In the genomic region with DNA sequence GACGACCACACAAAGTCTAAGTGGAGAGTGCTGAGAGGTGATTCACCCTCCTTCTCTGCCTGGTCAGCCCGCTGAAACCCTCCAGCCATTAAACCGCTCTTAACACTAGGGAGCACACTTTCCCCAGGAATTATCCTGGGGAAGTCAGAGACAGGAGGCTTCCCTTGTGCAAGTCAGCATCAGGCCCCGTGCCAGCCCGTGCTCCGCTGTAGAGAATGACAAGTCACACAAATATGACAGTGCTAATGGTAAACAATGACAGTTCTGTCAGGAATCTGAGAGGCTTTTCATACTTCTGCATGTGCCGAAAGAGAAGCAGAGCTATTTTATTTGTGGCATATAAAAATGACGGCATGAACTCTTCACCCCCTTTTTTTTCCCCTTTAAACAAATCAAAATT, we compare ENCODE assay signal across 8 cellular contexts.
A peak's percentile ranks its signal among the peaks of the same experiment; 100 is the strongest.
DNase-seq lines count a peak whose midpoint lies in the region; ATAC-seq, FAIRE-seq and TF ChIP-seq lines count a peak whose summit lies in the region.

No MANE protein-coding gene starts in this region.

- peak; percentile 97 for ATAC-seq in Panc1

- POLR2A ChIA-PET in Panc1 (lab: Charles Lee) = no interaction called here

- no TSS peak for BruUV-seq in Panc1 (replicated peaks; lab: Mats Ljungman, UMichigan)

- in situ Hi-C loops in Panc1 (cut with HindIII; ENCODE audit: low pct_unique_long_range_greater_than_20kb, low sequenced_read_pairs) = no loop called here

- peak; percentile 80 for DNase-seq in AG08395 (ENCODE audit: low spot score)
- peak; percentile 62 for DNase-seq in HS-5 (ENCODE audit: low read depth)
- DNase-seq in Panc1 (ENCODE audit: low read depth, low spot score) = peak; percentile 69
- DNase-seq in epithelial cell of esophagus (ENCODE audit: low read depth) = peak; percentile 98
- DNase-seq in lung microvascular endothelial cell (ENCODE audit: low read depth in 2 of 2) = peak; percentile 90 to 91
- peak; percentile 23 to 49 for DNase-seq in uterus
- DNase-seq in GM19239 (ENCODE audit: insufficient read length, low spot score) = no peak
- no peak for DNase-seq in stimulated activated naive CD4-positive, alpha-beta T cell (lab: John Stamatoyannopoulos, UW)

- H3K4me3 ChIP-seq in Panc1 (ENCODE audit: low read depth in 2 of 2, low read length in 2 of 2) (no peak overlapping the region), epithelial cell of esophagus (ENCODE audit: low read length) (no peak overlapping the region), uterus (no peak overlapping the region)

- H3K27ac ChIP-seq in Panc1 (ENCODE audit: low read length) (no peak overlapping the region), uterus (no peak overlapping the region)

- CTCF ChIA-PET in Panc1 (lab: Charles Lee) = no interaction called here

- H3K36me3 ChIP-seq in Panc1 (ENCODE audit: control insufficient read depth, insufficient read depth, low read length) (no peaks in the 10 kb centered on the region), uterus (no peaks in the 10 kb centered on the region)

- peak; percentile 63 for TF ChIP-seq CTCF in Panc1 (IDR thresholded peaks at IDR 0.05)
- peak; percentile 74 for TF ChIP-seq CTCF in epithelial cell of esophagus (IDR thresholded peaks at IDR 0.05; ENCODE audit: insufficient read depth, low read depth, low read length, missing control alignments)
- TF ChIP-seq CTCF in uterus (IDR thresholded peaks at IDR 0.05) = peak in 3 of 4 experiments; percentile 39 to 49 (median 40)

- FAIRE-seq in GM19239 (lab: Jason Lieb, UNC) = no peak

- H3K9me3 ChIP-seq in Panc1 (ENCODE audit: control insufficient read depth, insufficient read depth, low read depth, low read length) (no peaks in the 10 kb centered on the region), uterus (no peaks in the 10 kb centered on the region)

- H3K27me3 ChIP-seq in Panc1 (ENCODE audit: control insufficient read depth, insufficient read depth, low read length) (no peaks in the 10 kb centered on the region), uterus (no peaks in the 10 kb centered on the region)

- TF ChIP-seq POLR2A in uterus (IDR thresholded peaks at IDR 0.05) = no peak

- intact Hi-C loops in Panc1 (cut with micrococcal nuclease; ENCODE audit: unreplicated experiment) (no loop called here), uterus (cut with DNase I; ENCODE audit: low total_unique reads) (no loop called here)

- no peaks in the 10 kb centered on the region; the same call in 1 of the 2 replicates for H3K4me1 ChIP-seq in Panc1 (ENCODE audit: control insufficient read depth, insufficient read depth, low read length)
- H3K4me1 ChIP-seq in uterus = no peaks in the 10 kb centered on the region

Comparison
In these comparisons a context has a peak if more than half of its experiments do, and no peak if none do; other contexts are left out.
1. DNase-seq: peak in AG08395 (single experiment), HS-5 (single experiment), Panc1 (single experiment), epithelial cell of esophagus (single experiment), lung microvascular endothelial cell (2 of 2) and uterus (2 of 2); none in GM19239 (single experiment) and stimulated activated naive CD4-positive, alpha-beta T cell (0 of 6).
2. Peak in every context shown above with its lines, with median percentiles within 50 percentile points of each other: CTCF ChIP-seq.